ENCODE assay signal across 1 cellular context in the genomic region with DNA sequence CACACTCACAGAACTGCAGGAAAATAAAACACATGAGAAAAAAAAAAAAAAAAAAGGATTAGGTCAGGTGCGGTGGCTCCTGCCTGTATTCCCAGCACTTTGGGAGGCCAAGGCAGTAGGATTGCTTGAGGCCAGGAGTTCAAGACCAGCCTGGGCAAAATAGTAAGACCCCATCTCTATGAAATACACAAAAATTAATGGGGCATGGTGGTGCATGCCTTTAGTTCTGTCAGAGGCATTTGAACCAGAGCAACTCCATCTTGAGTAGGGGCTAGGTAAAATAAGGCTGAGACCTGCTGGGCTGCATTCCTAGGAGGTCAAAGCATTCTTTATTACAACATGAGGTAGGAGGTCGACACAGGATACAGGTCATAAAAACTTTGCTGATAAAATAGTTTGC.
TF ChIP-seq lines count a peak whose summit lies in the region.

No MANE protein-coding gene starts in this region.

TF ChIP-seq in WTC11, 78 proteins besides CTCF, POLR2A, EP300 and RAD21 (continued from another document):
- no peak for TF ChIP-seq AR (CRISPR knock-in tag; IDR thresholded peaks at IDR 0.05)
- TF ChIP-seq ZNF671 (CRISPR knock-in tag; IDR thresholded peaks at IDR 0.05), result no peak
- no peak for TF ChIP-seq ATF1 (CRISPR knock-in tag; IDR thresholded peaks at IDR 0.05)
- no peak for TF ChIP-seq SMAD3 (CRISPR knock-in tag; IDR thresholded peaks at IDR 0.05; ENCODE audit: borderline replicate concordance)
- no peak for TF ChIP-seq GABPB1 (CRISPR knock-in tag; IDR thresholded peaks at IDR 0.05)
- TF ChIP-seq, protein P1, sequence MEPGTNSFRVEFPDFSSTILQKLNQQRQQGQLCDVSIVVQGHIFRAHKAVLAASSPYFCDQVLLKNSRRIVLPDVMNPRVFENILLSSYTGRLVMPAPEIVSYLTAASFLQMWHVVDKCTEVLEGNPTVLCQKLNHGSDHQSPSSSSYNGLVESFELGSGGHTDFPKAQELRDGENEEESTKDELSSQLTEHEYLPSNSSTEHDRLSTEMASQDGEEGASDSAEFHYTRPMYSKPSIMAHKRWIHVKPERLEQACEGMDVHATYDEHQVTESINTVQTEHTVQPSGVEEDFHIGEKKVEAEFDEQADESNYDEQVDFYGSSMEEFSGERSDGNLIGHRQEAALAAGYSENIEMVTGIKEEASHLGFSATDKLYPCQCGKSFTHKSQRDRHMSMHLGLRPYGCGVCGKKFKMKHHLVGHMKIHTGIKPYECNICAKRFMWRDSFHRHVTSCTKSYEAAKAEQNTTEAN (CRISPR knock-in tag; IDR thresholded peaks at IDR 0.05), result no peak
- no peak for TF ChIP-seq GRHL2 (CRISPR knock-in tag; IDR thresholded peaks at IDR 0.05; ENCODE audit: insufficient replicate concordance, severe bottlenecking)
- no peak for TF ChIP-seq MXD4 (CRISPR knock-in tag; IDR thresholded peaks at IDR 0.05; ENCODE audit: borderline replicate concordance)
- TF ChIP-seq, protein P2, sequence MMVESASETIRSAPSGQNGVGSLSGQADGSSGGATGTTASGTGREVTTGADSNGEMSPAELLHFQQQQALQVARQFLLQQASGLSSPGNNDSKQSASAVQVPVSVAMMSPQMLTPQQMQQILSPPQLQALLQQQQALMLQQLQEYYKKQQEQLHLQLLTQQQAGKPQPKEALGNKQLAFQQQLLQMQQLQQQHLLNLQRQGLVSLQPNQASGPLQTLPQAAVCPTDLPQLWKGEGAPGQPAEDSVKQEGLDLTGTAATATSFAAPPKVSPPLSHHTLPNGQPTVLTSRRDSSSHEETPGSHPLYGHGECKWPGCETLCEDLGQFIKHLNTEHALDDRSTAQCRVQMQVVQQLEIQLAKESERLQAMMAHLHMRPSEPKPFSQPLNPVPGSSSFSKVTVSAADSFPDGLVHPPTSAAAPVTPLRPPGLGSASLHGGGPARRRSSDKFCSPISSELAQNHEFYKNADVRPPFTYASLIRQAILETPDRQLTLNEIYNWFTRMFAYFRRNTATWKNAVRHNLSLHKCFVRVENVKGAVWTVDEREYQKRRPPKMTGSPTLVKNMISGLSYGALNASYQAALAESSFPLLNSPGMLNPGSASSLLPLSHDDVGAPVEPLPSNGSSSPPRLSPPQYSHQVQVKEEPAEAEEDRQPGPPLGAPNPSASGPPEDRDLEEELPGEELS (CRISPR knock-in tag; IDR thresholded peaks at IDR 0.05), result no peak
- TF ChIP-seq OVOL2 (CRISPR knock-in tag; IDR thresholded peaks at IDR 0.05; ENCODE audit: borderline replicate concordance), result no peak
TF ChIP-seq in WTC11: peak in this region for 0.
